12 cellular contexts compared by ENCODE assay signal in genomic region chr12:52798671-52799497, GRCh38. TPM values are rescaled to one million over a fixed set of nuclear protein-coding genes. Genes with fewer than 3 reads are reported as not detected.
DNase-seq lines count a peak whose midpoint lies in the region; ATAC-seq and TF ChIP-seq lines count a peak whose summit lies in the region.
"Had no signal": no experiment of that assay in that cellular context is flagged by ENCODE, and none has a peak within 500 bp of the region (broad histone marks: within the 10 kb centered on the region; RNA-seq: fewer than 3 reads in every experiment).

No MANE protein-coding gene starts in this region.

- no peaks in the 10 kb centered on the region for H3K79me2 ChIP-seq in hepatocyte
- H3K79me2 ChIP-seq in MM.1S (ENCODE audit: low read length): no peaks in the 10 kb centered on the region

- intact Hi-C loops in Panc1 (cut with micrococcal nuclease; ENCODE audit: unreplicated experiment): no loop called here

- POLR2A ChIA-PET in Panc1 (lab: Charles Lee): no interaction called here

- TF ChIP-seq CTCF in Panc1 (IDR thresholded peaks at IDR 0.05): no peak
- TF ChIP-seq CTCF in hepatocyte (IDR thresholded peaks at IDR 0.05; ENCODE audit: poor library complexity): no peak
- no peak for TF ChIP-seq CTCF in MM.1S (IDR thresholded peaks at IDR 0.05; ENCODE audit: low read length)

- CTCF ChIA-PET in Panc1 (lab: Charles Lee): no interaction called here

- no TSS peak for BruUV-seq in Panc1 (replicated peaks; lab: Mats Ljungman, UMichigan)

- DNase-seq in Caki2 (ENCODE audit: low read depth) (peak; percentile 87), Panc1 (ENCODE audit: low read depth, low spot score) (peak; percentile 15), hepatocyte (ENCODE audit: low spot score) (peak; percentile 28), MM.1S (no peak)
- DNase-seq: NCI-H526, SHP77 had no signal

- H3K27ac ChIP-seq in Panc1 (ENCODE audit: low read length): no peak overlapping the region
- no peak overlapping the region for H3K27ac ChIP-seq in hepatocyte
- no peak overlapping the region for H3K27ac ChIP-seq in MM.1S (ENCODE audit: low read length)
- H3K27ac ChIP-seq: gastroesophageal sphincter, neutrophil had no signal

- no peaks in the 10 kb centered on the region for H3K27me3 ChIP-seq in Panc1 (ENCODE audit: control insufficient read depth, insufficient read depth, low read length)
- H3K27me3 ChIP-seq in hepatocyte: no peaks in the 10 kb centered on the region
- peaks cover 60% of the 10 kb centered on the region for H3K27me3 ChIP-seq in MM.1S (replicated peaks; ENCODE audit: insufficient read depth, low read length)
- H3K27me3 ChIP-seq: neutrophil had no signal

- H4K20me1 ChIP-seq in hepatocyte (ENCODE audit: insufficient read depth, poor library complexity, severe bottlenecking) (no peaks in the 10 kb centered on the region), MM.1S (ENCODE audit: insufficient read depth, low read length) (no peaks in the 10 kb centered on the region)

- no peak overlapping the region for H3K9ac ChIP-seq in MM.1S (ENCODE audit: low read length)

- H3K9me2 ChIP-seq in hepatocyte (replicated peaks; ENCODE audit: insufficient read depth): no peaks in the 10 kb centered on the region
- no peaks in the 10 kb centered on the region for H3K9me2 ChIP-seq in MM.1S (replicated peaks; ENCODE audit: insufficient read depth, low read length)

- in situ Hi-C loops in Caki2 (cut with HindIII; ENCODE audit: low pct_unique_long_range_greater_than_20kb, low sequenced_read_pairs) (no loop called here), Panc1 (cut with HindIII; ENCODE audit: low pct_unique_long_range_greater_than_20kb, low sequenced_read_pairs) (no loop called here)

- no peak overlapping the region for H3K4me3 ChIP-seq in Panc1 (ENCODE audit: low read depth in 2 of 2, low read length in 2 of 2)
- no peak overlapping the region for H3K4me3 ChIP-seq in hepatocyte
- H3K4me3 ChIP-seq in MM.1S (ENCODE audit: low read length): no peak overlapping the region
- H3K4me3 ChIP-seq: gastroesophageal sphincter had no signal

- H3K4me2 ChIP-seq in hepatocyte (no peak overlapping the region), MM.1S (ENCODE audit: low read depth, low read length) (no peak overlapping the region)

- peaks cover 9% of the 10 kb centered on the region; the same call in 1 of the 2 replicates for H3K4me1 ChIP-seq in Panc1 (ENCODE audit: control insufficient read depth, insufficient read depth, low read length)
- no peaks in the 10 kb centered on the region for H3K4me1 ChIP-seq in hepatocyte (ENCODE audit: insufficient read depth)
- H3K4me1 ChIP-seq in MM.1S (ENCODE audit: low read length): no peaks in the 10 kb centered on the region

- H2AFZ ChIP-seq in hepatocyte: no peak overlapping the region
- no peak overlapping the region for H2AFZ ChIP-seq in MM.1S (ENCODE audit: low read length)

- H3K9me3 ChIP-seq in Panc1 (ENCODE audit: control insufficient read depth, insufficient read depth, low read depth, low read length) (no peaks in the 10 kb centered on the region), hepatocyte (ENCODE audit: low read depth) (no peaks in the 10 kb centered on the region), MM.1S (replicated peaks; ENCODE audit: insufficient read depth, low read length) (no peaks in the 10 kb centered on the region)
- H3K9me3 ChIP-seq: gastroesophageal sphincter, neutrophil had no signal

- no peaks in the 10 kb centered on the region for H3F3A ChIP-seq in MM.1S (ENCODE audit: insufficient read depth, low read length)

- WGBS in hepatocyte (ENCODE audit: low lambda C conversion rate, missing lambda C conversion rate): 56% methylated on average over 7 of the region's 7 CpGs

- H3K36me3 ChIP-seq in Panc1 (ENCODE audit: control insufficient read depth, insufficient read depth, low read length) (no peaks in the 10 kb centered on the region), hepatocyte (replicated peaks; ENCODE audit: insufficient read depth, low read depth) (no peaks in the 10 kb centered on the region), MM.1S (replicated peaks; ENCODE audit: insufficient read depth, low read length) (no peaks in the 10 kb centered on the region)
- H3K36me3 ChIP-seq: gastroesophageal sphincter, neutrophil had no signal

- ATAC-seq in Panc1: peak; percentile 90
- no peak for ATAC-seq in HG02852 (IDR thresholded peaks at IDR 0.05; ENCODE audit: unreplicated experiment)
- ATAC-seq in GM19455 (IDR thresholded peaks at IDR 0.05; ENCODE audit: unreplicated experiment): no peak
- ATAC-seq: gastroesophageal sphincter had no signal

RNA-seq across cellular contexts. Expression of gene KRT3, which starts 3.0 kb away (rescaled TPM):
- total RNA-seq in Caki2 (2014; rRNA removed; shearing (Covaris generic); ENCODE audit: low replicate concordance): not detected in 2 replicates
- total RNA-seq in Panc1 (2021; ENCODE audit: unreplicated experiment) (not detected), hepatocyte (not detected in 2 replicates)
- polyA plus RNA-seq in Panc1 (2012; ENCODE audit: insufficient read length): not detected
- 0.43 TPM in 1 of 2 replicates, not detected in the other for polyA plus RNA-seq in hepatocyte
- total RNA-seq: gastroesophageal sphincter, liver, urinary bladder had no signal
- polyA plus RNA-seq: liver, urinary bladder had no signal

RNA-seq across cellular contexts. Expression of gene KRT4, which starts 15.0 kb away (rescaled TPM):
- total RNA-seq in Caki2 (2014; rRNA removed; shearing (Covaris generic); ENCODE audit: low replicate concordance): 2.0 and 2.5 TPM in 2 replicates
- total RNA-seq in Panc1 (2021; ENCODE audit: unreplicated experiment) (0.15 TPM), hepatocyte (8.7 and 9.6 TPM in 2 replicates)
- not detected for polyA plus RNA-seq in Panc1 (2012; ENCODE audit: insufficient read length)
- polyA plus RNA-seq in hepatocyte: 4.2 and 7.2 TPM in 2 replicates
- polyA plus RNA-seq: urinary bladder had no signal

RNA-seq across cellular contexts. Expression of gene KRT76, which starts 21.7 kb away (rescaled TPM):
- not detected in 2 replicates for total RNA-seq in Caki2 (2014; rRNA removed; shearing (Covaris generic); ENCODE audit: low replicate concordance)
- total RNA-seq in Panc1 (2021; ENCODE audit: unreplicated experiment) (not detected), hepatocyte (not detected in 2 replicates)
- 0.47 TPM for polyA plus RNA-seq in Panc1 (2012; ENCODE audit: insufficient read length)
- polyA plus RNA-seq in hepatocyte: not detected in 2 replicates
- total RNA-seq: liver, urinary bladder had no signal
- polyA plus RNA-seq: liver, urinary bladder had no signal

RNA-seq across cellular contexts. Expression of gene KRT79, which starts 35.2 kb away (rescaled TPM):
- total RNA-seq in Caki2 (2014; rRNA removed; shearing (Covaris generic); ENCODE audit: low replicate concordance): not detected in 2 replicates
- total RNA-seq in Panc1 (2021; ENCODE audit: unreplicated experiment) (not detected), hepatocyte (0.07 TPM in 1 of 2 replicates, not detected in the other)
- polyA plus RNA-seq in Panc1 (2012; ENCODE audit: insufficient read length): 0.11 TPM
- polyA plus RNA-seq in hepatocyte: 0.44 TPM in 1 of 2 replicates, not detected in the other
- total RNA-seq: gastroesophageal sphincter, liver, urinary bladder had no signal
- polyA plus RNA-seq: liver, urinary bladder had no signal

RNA-seq across cellular contexts. Expression of gene KRT78, which starts 49.9 kb away (rescaled TPM):
- total RNA-seq in Caki2 (2014; rRNA removed; shearing (Covaris generic); ENCODE audit: low replicate concordance): not detected in 2 replicates
- total RNA-seq in Panc1 (2021; ENCODE audit: unreplicated experiment) (not detected), hepatocyte (0.08 TPM in 1 of 2 replicates, not detected in the other)
- polyA plus RNA-seq in Panc1 (2012; ENCODE audit: insufficient read length): not detected
- not detected in 2 replicates for polyA plus RNA-seq in hepatocyte
- total RNA-seq: liver, urinary bladder had no signal
- polyA plus RNA-seq: urinary bladder had no signal
